Comparison of ENCODE assay signal across 35 cellular contexts in the genomic region with DNA sequence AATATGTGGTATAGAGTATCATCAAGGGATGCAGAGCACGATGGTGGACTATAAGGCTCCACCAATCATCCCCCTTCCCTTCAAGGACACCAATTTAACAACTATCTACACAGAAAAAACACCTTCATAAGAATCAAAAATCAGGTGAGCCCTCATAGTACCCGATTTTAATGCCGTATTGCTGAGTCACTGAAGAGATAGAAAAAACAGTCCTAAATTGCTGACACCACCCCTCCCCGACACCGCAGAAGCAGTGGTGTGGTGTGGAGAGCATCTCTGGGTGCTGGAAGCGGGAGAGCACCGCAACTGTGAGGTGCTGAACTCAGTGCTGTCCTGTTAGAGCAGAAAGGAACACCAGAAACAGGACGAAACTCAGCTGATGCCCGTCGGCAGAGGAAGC.
"Had no signal": no experiment of that assay in that cellular context is flagged by ENCODE, and none has a peak within 500 bp of the region (broad histone marks: within the 10 kb centered on the region; RNA-seq: fewer than 3 reads in every experiment).

No MANE protein-coding gene starts in this region.

- H3K9me3 ChIP-seq: ascending aorta, breast epithelium had no signal

- H3K4me1 ChIP-seq: ascending aorta, breast epithelium had no signal

- H3K4me3 ChIP-seq: ascending aorta, breast epithelium had no signal

- H3K27ac ChIP-seq: ascending aorta, brain microvascular endothelial cell, breast epithelium, VCaP had no signal

- H3K9me3 Mint-ChIP-seq: activated CD4-positive, alpha-beta memory T cell treated with anti-CD3 and anti-CD28 coated beads, Interleukin-2, amount 10 ng/mL, durations not matched to agents 7 days and 5 days; activated CD4-positive, alpha-beta T cell treated with anti-CD3 and anti-CD28 coated beads, Interleukin-2, amount 10 ng/mL, durations not matched to agents 7 days and 5 days; activated naive CD4-positive, alpha-beta T cell treated with anti-CD3 and anti-CD28 coated beads, Interleukin-2, amount 10 ng/mL, durations not matched to agents 7 days and 5 days; activated naive CD4-positive, alpha-beta T cell treated with anti-CD3 and anti-CD28 coated beads, Interleukin-2, amount 50 U/mL, for 24 hours; activated naive CD8-positive, alpha-beta T cell treated with anti-CD3 and anti-CD28 coated beads, Interleukin-2, amount 10 ng/mL, durations not matched to agents 7 days and 5 days; activated naive CD8-positive, alpha-beta T cell treated with anti-CD3 and anti-CD28 coated beads, Interleukin-2, amount 50 U/mL, for 24 hours; activated T-cell treated with anti-CD3 and anti-CD28 coated beads, Interleukin-2, amount 50 U/mL, for 24 hours; activated T-helper 2 cell treated with anti-CD3 and anti-CD28 coated beads, Interferon-gamma antibody, Interleukin-2, Interleukin-4, amounts not matched to agents 10 μg/mL and 5 μg/mL and 100 μg/mL, durations not matched to agents 14 hours and 24 hours and 36 hours; T-helper 1 cell treated with Interleukin-12 subunit alpha and Interleukin-12 subunit beta and Interleukin-4 antibody, amounts not matched to agents 30 μg/mL and 1 μg/mL, for 36 hours; T-helper 2 cell treated with Interferon-gamma antibody and Interleukin-4, amounts not matched to agents 5 μg/mL and 100 μg/mL, for 36 hours had no signal

- H3K4me3 Mint-ChIP-seq: activated CD4-positive, alpha-beta memory T cell treated with anti-CD3 and anti-CD28 coated beads, Interleukin-2, amount 10 ng/mL, durations not matched to agents 7 days and 5 days; activated CD4-positive, alpha-beta T cell treated with anti-CD3 and anti-CD28 coated beads for 36 hours; activated CD4-positive, alpha-beta T cell treated with anti-CD3 and anti-CD28 coated beads, Interleukin-2, amount 10 ng/mL, durations not matched to agents 7 days and 5 days; activated CD8-positive, alpha-beta memory T cell treated with anti-CD3 and anti-CD28 coated beads, Interleukin-2, amount 10 ng/mL, durations not matched to agents 7 days and 5 days; activated CD8-positive, alpha-beta T cell treated with anti-CD3 and anti-CD28 coated beads, Interleukin-2, amount 10 ng/mL, durations not matched to agents 7 days and 5 days; activated naive CD4-positive, alpha-beta T cell treated with anti-CD3 and anti-CD28 coated beads, Interleukin-2, amount 10 ng/mL, durations not matched to agents 7 days and 5 days; activated naive CD4-positive, alpha-beta T cell treated with anti-CD3 and anti-CD28 coated beads, Interleukin-2, amount 50 U/mL, for 24 hours; activated naive CD8-positive, alpha-beta T cell; activated naive CD8-positive, alpha-beta T cell treated with anti-CD3 and anti-CD28 coated beads, Interleukin-2, amount 10 ng/mL, durations not matched to agents 7 days and 5 days; activated naive CD8-positive, alpha-beta T cell treated with anti-CD3 and anti-CD28 coated beads, Interleukin-2, amount 50 U/mL, for 24 hours; activated T-cell treated with anti-CD3 and anti-CD28 coated beads, Interleukin-2, amount 50 U/mL, for 24 hours; T-helper 1 cell treated with Interleukin-12 subunit alpha and Interleukin-12 subunit beta and Interleukin-4 antibody, amounts not matched to agents 30 μg/mL and 1 μg/mL, for 36 hours; T-helper 2 cell treated with Interferon-gamma antibody and Interleukin-4, amounts not matched to agents 5 μg/mL and 100 μg/mL, for 36 hours had no signal

- ATAC-seq: activated CD4-positive, alpha-beta T cell treated with anti-CD3 and anti-CD28 coated beads for 36 hours; activated CD4-positive, CD25-positive, alpha-beta regulatory T cell treated with anti-CD3 and anti-CD28 coated beads, Interleukin-2, amount 50 U/mL, for 24 hours; activated CD8-positive, alpha-beta memory T cell treated with anti-CD3 and anti-CD28 coated beads, Interleukin-2, amount 10 ng/mL, durations not matched to agents 7 days and 5 days; activated CD8-positive, alpha-beta T cell treated with anti-CD3 and anti-CD28 coated beads, Interleukin-2, amount 10 ng/mL, durations not matched to agents 7 days and 5 days; activated naive CD8-positive, alpha-beta T cell treated with anti-CD3 and anti-CD28 coated beads, Interleukin-2, amount 50 U/mL, for 24 hours had no signal

- DNase-seq: activated CD4-positive, alpha-beta memory T cell treated with anti-CD3 and anti-CD28 coated beads, Interleukin-2, amount 10 ng/mL, durations not matched to agents 7 days and 5 days; activated CD4-positive, alpha-beta T cell treated with anti-CD3 and anti-CD28 coated beads for 1 hour; activated CD4-positive, alpha-beta T cell treated with anti-CD3 and anti-CD28 coated beads for 36 hours; activated CD4-positive, alpha-beta T cell treated with anti-CD3 and anti-CD28 coated beads for 48 hours; activated CD4-positive, alpha-beta T cell treated with anti-CD3 and anti-CD28 coated beads, Interleukin-2, amount 10 ng/mL, durations not matched to agents 7 days and 5 days; activated CD4-positive, alpha-beta T cell treated with anti-CD3 and anti-CD28 coated beads, Interleukin-2, amount 50 U/mL, for 48 hours; activated CD4-positive, CD25-positive, alpha-beta regulatory T cell; activated CD8-positive, alpha-beta memory T cell treated with anti-CD3 and anti-CD28 coated beads for 24 hours; activated CD8-positive, alpha-beta memory T cell treated with anti-CD3 and anti-CD28 coated beads, Interleukin-2, amount 10 ng/mL, durations not matched to agents 7 days and 5 days; activated CD8-positive, alpha-beta memory T cell treated with anti-CD3 and anti-CD28 coated beads, Interleukin-2, amount 50 U/mL, for 48 hours; activated CD8-positive, alpha-beta T cell treated with anti-CD3 and anti-CD28 coated beads, Interleukin-2, amount 10 ng/mL, durations not matched to agents 7 days and 5 days; activated effector memory CD4-positive, alpha-beta T cell treated with Interleukin-2 at 50 U/mL for 16 hours; activated gamma-delta T cell; activated naive CD4-positive, alpha-beta T cell treated with anti-CD3 and anti-CD28 coated beads, Interleukin-2, amount 10 ng/mL, durations not matched to agents 7 days and 5 days; activated naive CD4-positive, alpha-beta T cell treated with Interleukin-2 at 50 U/mL for 16 hours; activated naive CD8-positive, alpha-beta T cell treated with anti-CD3 and anti-CD28 coated beads, Interleukin-2, amount 10 ng/mL, durations not matched to agents 7 days and 5 days; activated naive CD8-positive, alpha-beta T cell treated with anti-CD3 and anti-CD28 coated beads, Interleukin-2, amount 50 U/mL, for 24 hours; activated T-cell treated with anti-CD3 and anti-CD28 coated beads, Interleukin-2, amount 50 U/mL, for 24 hours; activated T-cell treated with anti-CD3 and anti-CD28 coated beads, Interleukin-2, amount 50 U/mL, for 48 hours; amygdala; anterior cingulate cortex; brain microvascular endothelial cell; central memory CD4-positive, alpha-beta T cell; T-helper 2 cell; T-helper 9 cell had no signal

- H3K27ac Mint-ChIP-seq: activated CD4-positive, alpha-beta memory T cell treated with anti-CD3 and anti-CD28 coated beads, Interleukin-2, amount 10 ng/mL, durations not matched to agents 7 days and 5 days; activated CD4-positive, alpha-beta T cell treated with anti-CD3 and anti-CD28 coated beads for 36 hours; activated CD4-positive, alpha-beta T cell treated with anti-CD3 and anti-CD28 coated beads, Interleukin-2, amount 10 ng/mL, durations not matched to agents 7 days and 5 days; activated CD8-positive, alpha-beta memory T cell treated with anti-CD3 and anti-CD28 coated beads, Interleukin-2, amount 10 ng/mL, durations not matched to agents 7 days and 5 days; activated CD8-positive, alpha-beta T cell treated with anti-CD3 and anti-CD28 coated beads, Interleukin-2, amount 10 ng/mL, durations not matched to agents 7 days and 5 days; activated naive CD4-positive, alpha-beta T cell treated with anti-CD3 and anti-CD28 coated beads, Interleukin-2, amount 10 ng/mL, durations not matched to agents 7 days and 5 days; activated naive CD4-positive, alpha-beta T cell treated with anti-CD3 and anti-CD28 coated beads, Interleukin-2, amount 50 U/mL, for 24 hours; activated naive CD8-positive, alpha-beta T cell; activated naive CD8-positive, alpha-beta T cell treated with anti-CD3 and anti-CD28 coated beads, Interleukin-2, amount 10 ng/mL, durations not matched to agents 7 days and 5 days; activated naive CD8-positive, alpha-beta T cell treated with anti-CD3 and anti-CD28 coated beads, Interleukin-2, amount 50 U/mL, for 24 hours; activated T-cell treated with anti-CD3 and anti-CD28 coated beads, Interleukin-2, amount 50 U/mL, for 24 hours; activated T-helper 2 cell treated with anti-CD3 and anti-CD28 coated beads, Interferon-gamma antibody, Interleukin-2, Interleukin-4, amounts not matched to agents 10 μg/mL and 5 μg/mL and 100 μg/mL, durations not matched to agents 14 hours and 24 hours and 36 hours; T-helper 1 cell treated with Interleukin-12 subunit alpha and Interleukin-12 subunit beta and Interleukin-4 antibody, amounts not matched to agents 30 μg/mL and 1 μg/mL, for 36 hours had no signal

- H3K36me3 ChIP-seq: ascending aorta, brain microvascular endothelial cell, breast epithelium had no signal

- H3K27me3 Mint-ChIP-seq: activated CD4-positive, alpha-beta memory T cell treated with anti-CD3 and anti-CD28 coated beads, Interleukin-2, amount 10 ng/mL, durations not matched to agents 7 days and 5 days; activated CD4-positive, alpha-beta T cell treated with anti-CD3 and anti-CD28 coated beads for 36 hours; activated CD4-positive, alpha-beta T cell treated with anti-CD3 and anti-CD28 coated beads, Interleukin-2, amount 10 ng/mL, durations not matched to agents 7 days and 5 days; activated CD8-positive, alpha-beta memory T cell treated with anti-CD3 and anti-CD28 coated beads, Interleukin-2, amount 10 ng/mL, durations not matched to agents 7 days and 5 days; activated naive CD4-positive, alpha-beta T cell treated with anti-CD3 and anti-CD28 coated beads, Interleukin-2, amount 10 ng/mL, durations not matched to agents 7 days and 5 days; activated naive CD4-positive, alpha-beta T cell treated with anti-CD3 and anti-CD28 coated beads, Interleukin-2, amount 50 U/mL, for 24 hours; activated naive CD8-positive, alpha-beta T cell; activated naive CD8-positive, alpha-beta T cell treated with anti-CD3 and anti-CD28 coated beads, Interleukin-2, amount 10 ng/mL, durations not matched to agents 7 days and 5 days; activated naive CD8-positive, alpha-beta T cell treated with anti-CD3 and anti-CD28 coated beads, Interleukin-2, amount 50 U/mL, for 24 hours had no signal

- H3K4me1 Mint-ChIP-seq: activated CD4-positive, alpha-beta memory T cell treated with anti-CD3 and anti-CD28 coated beads, Interleukin-2, amount 10 ng/mL, durations not matched to agents 7 days and 5 days; activated CD4-positive, alpha-beta T cell treated with anti-CD3 and anti-CD28 coated beads, Interleukin-2, amount 10 ng/mL, durations not matched to agents 7 days and 5 days; activated CD8-positive, alpha-beta memory T cell treated with anti-CD3 and anti-CD28 coated beads, Interleukin-2, amount 10 ng/mL, durations not matched to agents 7 days and 5 days; activated naive CD4-positive, alpha-beta T cell treated with anti-CD3 and anti-CD28 coated beads, Interleukin-2, amount 10 ng/mL, durations not matched to agents 7 days and 5 days; activated naive CD8-positive, alpha-beta T cell treated with anti-CD3 and anti-CD28 coated beads, Interleukin-2, amount 10 ng/mL, durations not matched to agents 7 days and 5 days; activated naive CD8-positive, alpha-beta T cell treated with anti-CD3 and anti-CD28 coated beads, Interleukin-2, amount 50 U/mL, for 24 hours had no signal

- H3K27me3 ChIP-seq: ascending aorta, brain microvascular endothelial cell had no signal

- FAIRE-seq: TTC549 had no signal
